18 cellular contexts compared by ENCODE assay signal in the genomic region with DNA sequence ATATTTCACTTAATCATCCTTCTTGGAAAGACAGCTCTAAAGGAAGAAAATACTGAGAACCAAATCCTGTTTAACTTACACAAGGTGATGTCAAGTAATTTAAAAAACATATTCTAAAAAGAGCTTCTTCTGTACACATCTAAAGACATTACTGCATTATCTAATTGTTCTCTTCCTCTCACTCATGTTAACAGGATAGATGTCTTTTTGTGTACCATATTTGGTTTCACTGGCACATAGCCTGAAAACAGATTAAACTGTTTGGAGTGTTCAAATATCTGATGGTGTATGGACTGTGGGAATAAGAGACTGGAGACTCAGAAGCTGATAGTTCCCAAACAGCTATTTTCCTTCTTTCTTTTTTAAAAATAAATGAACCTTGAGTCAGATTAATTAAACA.
DNase-seq lines count a peak whose midpoint lies in the region; TF ChIP-seq lines count a peak whose summit lies in the region.
"Had no signal": no experiment of that assay in that cellular context is flagged by ENCODE, and none has a peak within 500 bp of the region (broad histone marks: within the 10 kb centered on the region; RNA-seq: fewer than 3 reads in every experiment).

No MANE protein-coding gene starts in this region.

- H3K9me3 Mint-ChIP-seq in mesothelial cell of epicardium: peaks cover 7% of the 10 kb centered on the region
- H3K9me3 Mint-ChIP-seq: naive B cell, type B pancreatic cell had no signal

- no peak for TF ChIP-seq CTCF in mesothelial cell of epicardium (IDR thresholded peaks at IDR 0.05; ENCODE audit: unreplicated experiment)

- no peak overlapping the region for H3K27ac ChIP-seq in caudate nucleus (ENCODE audit: low read depth, low read length)
- H3K27ac ChIP-seq: RWPE1, VCaP had no signal

- DNase-seq in G401 (ENCODE audit: low spot score) (peak; percentile 41), NCI-H1105 treated with DMSO at 0.1 percent for 48 hours (lab: John Stamatoyannopoulos, UW) (peak; percentile 59), NCI-H69 (lab: John Stamatoyannopoulos, UW) (peak; percentile 82), mesothelial cell of epicardium (ENCODE audit: low spot score in 2 of 2, unreplicated experiment in 2 of 2) (no peak), KG1 (lab: John Stamatoyannopoulos, UW) (no peak), caudate nucleus (lab: John Stamatoyannopoulos, UW) (no peak), medulla oblongata (ENCODE audit: extremely low spot score) (no peak)
- DNase-seq in activated CD4-positive, alpha-beta T cell treated with anti-CD3 and anti-CD28 coated beads for 4 hours: no peak
- DNase-seq: activated CD8-positive, alpha-beta T cell treated with anti-CD3 and anti-CD28 coated beads, Interleukin-2, amount 10 ng/mL, durations not matched to agents 7 days and 5 days; amygdala; naive B cell; stimulated activated CD4-positive, alpha-beta T cell treated with anti-CD3 and anti-CD28 coated beads, Interleukin-12 subunit alpha, Interleukin-12 subunit beta, amount 100 ng/mL, for 4 hours; stimulated activated naive CD4-positive, alpha-beta T cell; T-helper 1 cell had no signal

- no peak overlapping the region for H3K4me3 Mint-ChIP-seq in mesothelial cell of epicardium
- H3K4me3 Mint-ChIP-seq: activated CD8-positive, alpha-beta T cell treated with anti-CD3 and anti-CD28 coated beads, Interleukin-2, amount 10 ng/mL, durations not matched to agents 7 days and 5 days; B cell; naive B cell; type B pancreatic cell had no signal

- peaks cover 4% of the 10 kb centered on the region for H3K36me3 Mint-ChIP-seq in mesothelial cell of epicardium

- H3K27ac Mint-ChIP-seq in mesothelial cell of epicardium: peak overlapping the region; percentile 37
- H3K27ac Mint-ChIP-seq: activated CD8-positive, alpha-beta T cell treated with anti-CD3 and anti-CD28 coated beads, Interleukin-2, amount 10 ng/mL, durations not matched to agents 7 days and 5 days; B cell; naive B cell; type B pancreatic cell had no signal

- in situ Hi-C loops in G401 (cut with HindIII; ENCODE audit: low sequenced_read_pairs): no loop called here

- H3K27me3 Mint-ChIP-seq in mesothelial cell of epicardium (ENCODE audit: low read depth): no peaks in the 10 kb centered on the region
- H3K27me3 Mint-ChIP-seq: B cell, naive B cell, type B pancreatic cell had no signal

- peaks cover 40% of the 10 kb centered on the region for H3K4me1 Mint-ChIP-seq in mesothelial cell of epicardium
- H3K4me1 Mint-ChIP-seq: B cell, naive B cell had no signal

Comparison
In these comparisons a context has a peak if more than half of its experiments do, and no peak if none do; other contexts are left out.
1. DNase-seq: peak in G401 (single experiment), NCI-H1105 treated with DMSO at 0.1 percent for 48 hours (single experiment) and NCI-H69 (single experiment); none in mesothelial cell of epicardium (0 of 2), KG1 (single experiment), caudate nucleus (0 of 61), medulla oblongata (single experiment) and activated CD4-positive, alpha-beta T cell treated with anti-CD3 and anti-CD28 coated beads for 4 hours (0 of 2).